1 cellular context compared by ENCODE assay signal in the genomic region with DNA sequence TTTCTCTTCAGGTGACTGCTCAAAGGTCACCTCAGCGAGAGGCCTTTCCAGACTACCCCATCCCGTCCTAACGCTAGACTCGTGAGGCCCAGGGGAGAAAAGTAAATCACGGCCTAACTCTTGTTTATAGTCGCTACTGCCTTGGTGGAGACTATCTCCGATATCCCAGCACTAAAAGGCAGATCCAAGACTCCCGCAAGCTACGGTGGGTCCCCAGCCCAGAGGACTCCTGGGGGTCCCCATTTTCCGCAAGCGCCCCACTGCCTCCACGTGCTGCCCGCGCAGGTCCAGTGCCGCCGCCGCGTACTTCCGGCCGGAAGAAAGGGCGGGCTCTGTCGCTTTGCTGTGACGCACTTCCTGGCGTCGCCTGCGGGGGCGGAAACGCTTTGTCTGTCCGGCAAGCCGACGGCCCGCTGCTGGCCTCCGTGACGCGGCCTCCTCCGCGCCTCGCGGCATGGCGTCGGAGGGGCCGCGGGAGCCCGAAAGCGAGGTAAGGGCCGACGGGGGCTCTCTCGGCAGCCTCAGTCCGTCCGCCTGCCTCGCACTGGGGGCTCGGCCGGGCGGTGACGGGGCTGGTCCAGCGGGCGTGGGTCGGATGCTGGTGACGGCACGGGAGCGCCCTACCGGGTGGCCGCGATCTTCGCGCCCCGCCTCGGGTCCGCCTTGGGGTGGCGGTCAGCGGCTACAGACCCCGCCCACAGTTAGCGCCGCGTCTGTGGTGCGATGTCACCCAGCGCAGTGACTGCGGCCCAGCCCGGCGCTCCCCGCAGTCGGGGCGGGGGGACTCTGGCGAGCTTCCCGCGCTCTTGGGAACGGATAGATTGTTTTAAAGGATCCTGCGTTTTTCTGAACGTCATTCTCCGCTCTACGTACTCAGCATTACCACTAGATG.
TF ChIP-seq lines count a peak whose summit lies in the region.

A gene with protein sequence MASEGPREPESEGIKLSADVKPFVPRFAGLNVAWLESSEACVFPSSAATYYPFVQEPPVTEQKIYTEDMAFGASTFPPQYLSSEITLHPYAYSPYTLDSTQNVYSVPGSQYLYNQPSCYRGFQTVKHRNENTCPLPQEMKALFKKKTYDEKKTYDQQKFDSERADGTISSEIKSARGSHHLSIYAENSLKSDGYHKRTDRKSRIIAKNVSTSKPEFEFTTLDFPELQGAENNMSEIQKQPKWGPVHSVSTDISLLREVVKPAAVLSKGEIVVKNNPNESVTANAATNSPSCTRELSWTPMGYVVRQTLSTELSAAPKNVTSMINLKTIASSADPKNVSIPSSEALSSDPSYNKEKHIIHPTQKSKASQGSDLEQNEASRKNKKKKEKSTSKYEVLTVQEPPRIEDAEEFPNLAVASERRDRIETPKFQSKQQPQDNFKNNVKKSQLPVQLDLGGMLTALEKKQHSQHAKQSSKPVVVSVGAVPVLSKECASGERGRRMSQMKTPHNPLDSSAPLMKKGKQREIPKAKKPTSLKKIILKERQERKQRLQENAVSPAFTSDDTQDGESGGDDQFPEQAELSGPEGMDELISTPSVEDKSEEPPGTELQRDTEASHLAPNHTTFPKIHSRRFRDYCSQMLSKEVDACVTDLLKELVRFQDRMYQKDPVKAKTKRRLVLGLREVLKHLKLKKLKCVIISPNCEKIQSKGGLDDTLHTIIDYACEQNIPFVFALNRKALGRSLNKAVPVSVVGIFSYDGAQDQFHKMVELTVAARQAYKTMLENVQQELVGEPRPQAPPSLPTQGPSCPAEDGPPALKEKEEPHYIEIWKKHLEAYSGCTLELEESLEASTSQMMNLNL (plus strand): TSS at position 378 of the 892 bp plus-strand sequence. CDS start 77 bp downstream, at position 455.

TF ChIP-seq in HEK293, 187 proteins besides CTCF, POLR2A, EP300 and RAD21 (continued from another document and continues in another):
- TF ChIP-seq ZNF354C (tag by site-specific recombination; IDR thresholded peaks at IDR 0.05; ENCODE audit: borderline replicate concordance, low read depth) = no peak
- TF ChIP-seq IKZF3 (tag by site-specific recombination; IDR thresholded peaks at IDR 0.05) = peak; percentile 88
- TF ChIP-seq ZNF114 (tag by site-specific recombination; IDR thresholded peaks at IDR 0.05) = no peak
- TF ChIP-seq HOXD13 (CRISPR knock-in tag; IDR thresholded peaks at IDR 0.05; ENCODE audit: borderline replicate concordance) = no peak
- TF ChIP-seq ZNF423 (tag by site-specific recombination; IDR thresholded peaks at IDR 0.05) = peak; percentile 85
- no peak for TF ChIP-seq ZNF266 (tag by site-specific recombination; IDR thresholded peaks at IDR 0.05; ENCODE audit: low read depth)
- TF ChIP-seq ZNF501 (tag by site-specific recombination; IDR thresholded peaks at IDR 0.05) = no peak
- peak; percentile 91 for TF ChIP-seq KLF8 (tag by site-specific recombination; IDR thresholded peaks at IDR 0.05)
- no peak for TF ChIP-seq ZNF146 (tag by site-specific recombination; IDR thresholded peaks at IDR 0.05)
- no peak for TF ChIP-seq ZNF140 (tag by site-specific recombination; IDR thresholded peaks at IDR 0.05)
- TF ChIP-seq ZNF169 (tag by site-specific recombination; IDR thresholded peaks at IDR 0.05) = no peak
- TF ChIP-seq ZNF391 (tag by site-specific recombination; IDR thresholded peaks at IDR 0.05; ENCODE audit: borderline replicate concordance, low read depth) = no peak; the same call in 1 of the 2 replicates
- TF ChIP-seq, protein P1, sequence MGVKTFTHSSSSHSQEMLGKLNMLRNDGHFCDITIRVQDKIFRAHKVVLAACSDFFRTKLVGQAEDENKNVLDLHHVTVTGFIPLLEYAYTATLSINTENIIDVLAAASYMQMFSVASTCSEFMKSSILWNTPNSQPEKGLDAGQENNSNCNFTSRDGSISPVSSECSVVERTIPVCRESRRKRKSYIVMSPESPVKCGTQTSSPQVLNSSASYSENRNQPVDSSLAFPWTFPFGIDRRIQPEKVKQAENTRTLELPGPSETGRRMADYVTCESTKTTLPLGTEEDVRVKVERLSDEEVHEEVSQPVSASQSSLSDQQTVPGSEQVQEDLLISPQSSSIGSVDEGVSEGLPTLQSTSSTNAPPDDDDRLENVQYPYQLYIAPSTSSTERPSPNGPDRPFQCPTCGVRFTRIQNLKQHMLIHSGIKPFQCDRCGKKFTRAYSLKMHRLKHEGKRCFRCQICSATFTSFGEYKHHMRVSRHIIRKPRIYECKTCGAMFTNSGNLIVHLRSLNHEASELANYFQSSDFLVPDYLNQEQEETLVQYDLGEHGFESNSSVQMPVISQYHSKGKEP (tag by site-specific recombination; IDR thresholded peaks at IDR 0.05) = peak; percentile 39; the same call in 1 of the 2 replicates
- TF ChIP-seq ZNF558 (tag by site-specific recombination; IDR thresholded peaks at IDR 0.05) = no peak
- 0 out of 2 replicates have a peak, but pooled peaks have one; percentile 32 for TF ChIP-seq ZNF561 (tag by site-specific recombination; IDR thresholded peaks at IDR 0.05; ENCODE audit: borderline replicate concordance)
- TF ChIP-seq ZNF571 (tag by site-specific recombination; IDR thresholded peaks at IDR 0.05) = no peak
- no peak for TF ChIP-seq ZNF133 (tag by site-specific recombination; IDR thresholded peaks at IDR 0.05)
- no peak for TF ChIP-seq ZNF24 (tag by site-specific recombination; IDR thresholded peaks at IDR 0.05)
- TF ChIP-seq, protein P2, sequence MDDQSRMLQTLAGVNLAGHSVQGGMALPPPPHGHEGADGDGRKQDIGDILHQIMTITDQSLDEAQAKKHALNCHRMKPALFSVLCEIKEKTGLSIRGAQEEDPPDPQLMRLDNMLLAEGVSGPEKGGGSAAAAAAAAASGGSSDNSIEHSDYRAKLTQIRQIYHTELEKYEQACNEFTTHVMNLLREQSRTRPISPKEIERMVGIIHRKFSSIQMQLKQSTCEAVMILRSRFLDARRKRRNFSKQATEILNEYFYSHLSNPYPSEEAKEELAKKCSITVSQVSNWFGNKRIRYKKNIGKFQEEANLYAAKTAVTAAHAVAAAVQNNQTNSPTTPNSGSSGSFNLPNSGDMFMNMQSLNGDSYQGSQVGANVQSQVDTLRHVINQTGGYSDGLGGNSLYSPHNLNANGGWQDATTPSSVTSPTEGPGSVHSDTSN (CRISPR knock-in tag; IDR thresholded peaks at IDR 0.05) = peak; percentile 92
- no peak for TF ChIP-seq ZBTB1 (tag by site-specific recombination; IDR thresholded peaks at IDR 0.05)
- TF ChIP-seq ZBTB7A (tag by site-specific recombination; IDR thresholded peaks at IDR 0.05; ENCODE audit: low read depth) = no peak
- TF ChIP-seq ZNF843 (tag by site-specific recombination; IDR thresholded peaks at IDR 0.05) = peak; percentile 26; the same call in 1 of the 2 replicates
- TF ChIP-seq RBAK (tag by site-specific recombination; IDR thresholded peaks at IDR 0.05) = no peak
- peak; percentile 49; the same call in 1 of the 2 replicates for TF ChIP-seq ZNF654 (tag by site-specific recombination; IDR thresholded peaks at IDR 0.05; ENCODE audit: low read depth)
- TF ChIP-seq ZNF707 (tag by site-specific recombination; IDR thresholded peaks at IDR 0.05) = no peak
- TF ChIP-seq ZNF530 (tag by site-specific recombination; IDR thresholded peaks at IDR 0.05; ENCODE audit: low read depth) = no peak
- TF ChIP-seq ZNF324 (tag by site-specific recombination; IDR thresholded peaks at IDR 0.05) = peak; percentile 19; the same call in 1 of the 2 replicates
- TF ChIP-seq, protein P3, sequence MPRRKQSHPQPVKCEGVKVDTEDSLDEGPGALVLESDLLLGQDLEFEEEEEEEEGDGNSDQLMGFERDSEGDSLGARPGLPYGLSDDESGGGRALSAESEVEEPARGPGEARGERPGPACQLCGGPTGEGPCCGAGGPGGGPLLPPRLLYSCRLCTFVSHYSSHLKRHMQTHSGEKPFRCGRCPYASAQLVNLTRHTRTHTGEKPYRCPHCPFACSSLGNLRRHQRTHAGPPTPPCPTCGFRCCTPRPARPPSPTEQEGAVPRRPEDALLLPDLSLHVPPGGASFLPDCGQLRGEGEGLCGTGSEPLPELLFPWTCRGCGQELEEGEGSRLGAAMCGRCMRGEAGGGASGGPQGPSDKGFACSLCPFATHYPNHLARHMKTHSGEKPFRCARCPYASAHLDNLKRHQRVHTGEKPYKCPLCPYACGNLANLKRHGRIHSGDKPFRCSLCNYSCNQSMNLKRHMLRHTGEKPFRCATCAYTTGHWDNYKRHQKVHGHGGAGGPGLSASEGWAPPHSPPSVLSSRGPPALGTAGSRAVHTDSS (tag by site-specific recombination; IDR thresholded peaks at IDR 0.05) = no peak; the same call in 1 of the 2 replicates
- TF ChIP-seq, protein P4, sequence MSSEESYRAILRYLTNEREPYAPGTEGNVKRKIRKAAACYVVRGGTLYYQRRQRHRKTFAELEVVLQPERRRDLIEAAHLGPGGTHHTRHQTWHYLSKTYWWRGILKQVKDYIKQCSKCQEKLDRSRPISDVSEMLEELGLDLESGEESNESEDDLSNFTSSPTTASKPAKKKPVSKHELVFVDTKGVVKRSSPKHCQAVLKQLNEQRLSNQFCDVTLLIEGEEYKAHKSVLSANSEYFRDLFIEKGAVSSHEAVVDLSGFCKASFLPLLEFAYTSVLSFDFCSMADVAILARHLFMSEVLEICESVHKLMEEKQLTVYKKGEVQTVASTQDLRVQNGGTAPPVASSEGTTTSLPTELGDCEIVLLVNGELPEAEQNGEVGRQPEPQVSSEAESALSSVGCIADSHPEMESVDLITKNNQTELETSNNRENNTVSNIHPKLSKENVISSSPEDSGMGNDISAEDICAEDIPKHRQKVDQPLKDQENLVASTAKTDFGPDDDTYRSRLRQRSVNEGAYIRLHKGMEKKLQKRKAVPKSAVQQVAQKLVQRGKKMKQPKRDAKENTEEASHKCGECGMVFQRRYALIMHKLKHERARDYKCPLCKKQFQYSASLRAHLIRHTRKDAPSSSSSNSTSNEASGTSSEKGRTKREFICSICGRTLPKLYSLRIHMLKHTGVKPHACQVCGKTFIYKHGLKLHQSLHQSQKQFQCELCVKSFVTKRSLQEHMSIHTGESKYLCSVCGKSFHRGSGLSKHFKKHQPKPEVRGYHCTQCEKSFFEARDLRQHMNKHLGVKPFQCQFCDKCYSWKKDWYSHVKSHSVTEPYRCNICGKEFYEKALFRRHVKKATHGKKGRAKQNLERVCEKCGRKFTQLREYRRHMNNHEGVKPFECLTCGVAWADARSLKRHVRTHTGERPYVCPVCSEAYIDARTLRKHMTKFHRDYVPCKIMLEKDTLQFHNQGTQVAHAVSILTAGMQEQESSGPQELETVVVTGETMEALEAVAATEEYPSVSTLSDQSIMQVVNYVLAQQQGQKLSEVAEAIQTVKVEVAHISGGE (tag by site-specific recombination; conservative IDR thresholded peaks at IDR 0.05; ENCODE audit: low read depth) = peak; percentile 89
- peak; percentile 93 for TF ChIP-seq KLF10 (tag by site-specific recombination; IDR thresholded peaks at IDR 0.05)
- no peak for TF ChIP-seq TCF7L2 (IDR thresholded peaks at IDR 0.05; ENCODE audit: borderline replicate concordance, low read depth, low read length)
- no peak; the same call in 1 of the 2 replicates for TF ChIP-seq TRIM28 (IDR thresholded peaks at IDR 0.05; ENCODE audit: borderline replicate concordance, low read length)
- no peak for TF ChIP-seq ZNF138 (tag by site-specific recombination; IDR thresholded peaks at IDR 0.05; ENCODE audit: borderline replicate concordance)
- TF ChIP-seq ZNF837 (tag by site-specific recombination; IDR thresholded peaks at IDR 0.05) = no peak
- TF ChIP-seq, protein P5, sequence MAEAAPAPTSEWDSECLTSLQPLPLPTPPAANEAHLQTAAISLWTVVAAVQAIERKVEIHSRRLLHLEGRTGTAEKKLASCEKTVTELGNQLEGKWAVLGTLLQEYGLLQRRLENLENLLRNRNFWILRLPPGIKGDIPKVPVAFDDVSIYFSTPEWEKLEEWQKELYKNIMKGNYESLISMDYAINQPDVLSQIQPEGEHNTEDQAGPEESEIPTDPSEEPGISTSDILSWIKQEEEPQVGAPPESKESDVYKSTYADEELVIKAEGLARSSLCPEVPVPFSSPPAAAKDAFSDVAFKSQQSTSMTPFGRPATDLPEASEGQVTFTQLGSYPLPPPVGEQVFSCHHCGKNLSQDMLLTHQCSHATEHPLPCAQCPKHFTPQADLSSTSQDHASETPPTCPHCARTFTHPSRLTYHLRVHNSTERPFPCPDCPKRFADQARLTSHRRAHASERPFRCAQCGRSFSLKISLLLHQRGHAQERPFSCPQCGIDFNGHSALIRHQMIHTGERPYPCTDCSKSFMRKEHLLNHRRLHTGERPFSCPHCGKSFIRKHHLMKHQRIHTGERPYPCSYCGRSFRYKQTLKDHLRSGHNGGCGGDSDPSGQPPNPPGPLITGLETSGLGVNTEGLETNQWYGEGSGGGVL (tag by site-specific recombination; IDR thresholded peaks at IDR 0.05) = no peak
- TF ChIP-seq ZNF366 (tag by site-specific recombination; conservative IDR thresholded peaks at IDR 0.05) = peak; percentile 79
- TF ChIP-seq ZNF777 (tag by site-specific recombination; IDR thresholded peaks at IDR 0.05; ENCODE audit: borderline replicate concordance) = no peak
- TF ChIP-seq, protein P6, sequence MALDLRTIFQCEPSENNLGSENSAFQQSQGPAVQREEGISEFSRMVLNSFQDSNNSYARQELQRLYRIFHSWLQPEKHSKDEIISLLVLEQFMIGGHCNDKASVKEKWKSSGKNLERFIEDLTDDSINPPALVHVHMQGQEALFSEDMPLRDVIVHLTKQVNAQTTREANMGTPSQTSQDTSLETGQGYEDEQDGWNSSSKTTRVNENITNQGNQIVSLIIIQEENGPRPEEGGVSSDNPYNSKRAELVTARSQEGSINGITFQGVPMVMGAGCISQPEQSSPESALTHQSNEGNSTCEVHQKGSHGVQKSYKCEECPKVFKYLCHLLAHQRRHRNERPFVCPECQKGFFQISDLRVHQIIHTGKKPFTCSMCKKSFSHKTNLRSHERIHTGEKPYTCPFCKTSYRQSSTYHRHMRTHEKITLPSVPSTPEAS (tag by site-specific recombination; IDR thresholded peaks at IDR 0.05) = no peak
- TF ChIP-seq ZNF211 (tag by site-specific recombination; IDR thresholded peaks at IDR 0.05; ENCODE audit: low read depth) = no peak
- TF ChIP-seq ZNF600 (tag by site-specific recombination; IDR thresholded peaks at IDR 0.05) = peak; percentile 85
- no peak for TF ChIP-seq ZNF426 (tag by site-specific recombination; IDR thresholded peaks at IDR 0.05)
- TF ChIP-seq ZNF610 (tag by site-specific recombination; IDR thresholded peaks at IDR 0.05; ENCODE audit: borderline replicate concordance) = 0 out of 2 replicates have a peak, but pooled peaks have one; percentile 60
- TF ChIP-seq SP7 (tag by site-specific recombination; IDR thresholded peaks at IDR 0.05) = 0 out of 2 replicates have a peak, but pooled peaks have one; percentile 30
- TF ChIP-seq, protein P7, sequence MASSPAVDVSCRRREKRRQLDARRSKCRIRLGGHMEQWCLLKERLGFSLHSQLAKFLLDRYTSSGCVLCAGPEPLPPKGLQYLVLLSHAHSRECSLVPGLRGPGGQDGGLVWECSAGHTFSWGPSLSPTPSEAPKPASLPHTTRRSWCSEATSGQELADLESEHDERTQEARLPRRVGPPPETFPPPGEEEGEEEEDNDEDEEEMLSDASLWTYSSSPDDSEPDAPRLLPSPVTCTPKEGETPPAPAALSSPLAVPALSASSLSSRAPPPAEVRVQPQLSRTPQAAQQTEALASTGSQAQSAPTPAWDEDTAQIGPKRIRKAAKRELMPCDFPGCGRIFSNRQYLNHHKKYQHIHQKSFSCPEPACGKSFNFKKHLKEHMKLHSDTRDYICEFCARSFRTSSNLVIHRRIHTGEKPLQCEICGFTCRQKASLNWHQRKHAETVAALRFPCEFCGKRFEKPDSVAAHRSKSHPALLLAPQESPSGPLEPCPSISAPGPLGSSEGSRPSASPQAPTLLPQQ (tag by site-specific recombination; IDR thresholded peaks at IDR 0.05) = no peak; the same call in 1 of the 2 replicates
